Comparison of ENCODE assay signal across 8 cellular contexts in genomic region chr4:87270144-87270543, GRCh38. TPM values are rescaled to one million over a fixed set of nuclear protein-coding genes. Genes with fewer than 3 reads are reported as not detected.
DNase-seq lines count a peak whose midpoint lies in the region; ATAC-seq and TF ChIP-seq lines count a peak whose summit lies in the region.

No MANE protein-coding gene starts in this region.

- H3K4me3 ChIP-seq in GM23338 (no peak overlapping the region), endodermal cell (ENCODE audit: low read length) (no peak overlapping the region), neuronal stem cell (ENCODE audit: low read length in 2 of 2) (no peak overlapping the region)

- H4K91ac ChIP-seq in neuronal stem cell (ENCODE audit: low read depth, low read length, poor library complexity), result no peak overlapping the region

- no peak overlapping the region for H2BK15ac ChIP-seq in neuronal stem cell (ENCODE audit: low read length)

- no peaks in the 10 kb centered on the region for H4K20me1 ChIP-seq in GM23338 (replicated peaks; ENCODE audit: insufficient read depth)

- H2AK5ac ChIP-seq in neuronal stem cell (ENCODE audit: low read depth, low read length), result no peak overlapping the region

- no peak overlapping the region for H3K14ac ChIP-seq in neuronal stem cell (ENCODE audit: low read length)

- 40 to 47% methylated on average over 1 to 2 of the region's 3 CpGs for WGBS in endodermal cell (ENCODE audit: insufficient coverage in 1 of 2, insufficient read length in 1 of 2), 2 experiments
- WGBS in neuronal stem cell (ENCODE audit: extremely low coverage in 2 of 2, insufficient read length in 2 of 2, insufficient replicate concordance in 1 of 2), 2 donors, result no CpG with 5 or more reads among the region's 3 CpGs

- H3K9me3 Mint-ChIP-seq in GM23338 (no peaks in the 10 kb centered on the region), endodermal cell (no peaks in the 10 kb centered on the region)
- H3K9me3 Mint-ChIP-seq in natural killer cell treated with Interleukin-12 subunit alpha and Interleukin-12 subunit beta and Interleukin-15 and Interleukin-18, amount 100 ng/mL, for 72 hours, result no peaks in the 10 kb centered on the region

- H3F3A ChIP-seq in GM23338 (replicated peaks; ENCODE audit: low read depth), result no peaks in the 10 kb centered on the region

- H2BK5ac ChIP-seq in neuronal stem cell (ENCODE audit: low read length), result no peak overlapping the region

- H3K4me1 Mint-ChIP-seq in GM23338 (peaks cover 3% of the 10 kb centered on the region; the same call in 2 of the 3 replicates), endodermal cell (no peaks in the 10 kb centered on the region)
- H3K4me1 Mint-ChIP-seq in natural killer cell treated with Interleukin-12 subunit alpha and Interleukin-12 subunit beta and Interleukin-15 and Interleukin-18, amount 100 ng/mL, for 72 hours (ENCODE audit: low read depth in 2 of 2), result no peaks in the 10 kb centered on the region

- H3K4me3 Mint-ChIP-seq in GM23338 (no peak overlapping the region), endodermal cell (no peak overlapping the region)
- no peak overlapping the region for H3K4me3 Mint-ChIP-seq in natural killer cell treated with Interleukin-12 subunit alpha and Interleukin-12 subunit beta and Interleukin-15 and Interleukin-18, amount 100 ng/mL, for 72 hours

- H2AFZ ChIP-seq in GM23338, result no peak overlapping the region
- H2AFZ ChIP-seq in neuronal stem cell (ENCODE audit: low read length), result no peak overlapping the region

- no peak overlapping the region for H2BK120ac ChIP-seq in neuronal stem cell (ENCODE audit: low read depth, low read length)

- H3K9me2 ChIP-seq in GM23338 (ENCODE audit: insufficient read depth), result no peaks in the 10 kb centered on the region

- H3K4me2 ChIP-seq in GM23338, result no peak overlapping the region
- no peak overlapping the region for H3K4me2 ChIP-seq in neuronal stem cell (ENCODE audit: insufficient read depth, low read length, poor library complexity, severe bottlenecking)

- H3K27ac ChIP-seq in GM23338 (ENCODE audit: low read depth) (no peak overlapping the region), endodermal cell (ENCODE audit: low read depth, low read length) (no peak overlapping the region), neuronal stem cell (replicated peaks; ENCODE audit: low read length) (no peak overlapping the region)

- H3K9me3 ChIP-seq in endodermal cell (ENCODE audit: control insufficient read depth, low read length), result no peaks in the 10 kb centered on the region
- no peaks in the 10 kb centered on the region for H3K9me3 ChIP-seq in neuronal stem cell (replicated peaks in 1 of 2; ENCODE audit: control insufficient read depth in 2 of 2, insufficient read depth in 1 of 2, low read depth in 1 of 2, low read length in 2 of 2)

- H3K27me3 ChIP-seq in GM23338 (ENCODE audit: insufficient read depth) (no peaks in the 10 kb centered on the region), endodermal cell (ENCODE audit: control insufficient read depth, insufficient read depth, low read length, poor library complexity, severe bottlenecking) (no peaks in the 10 kb centered on the region), neuronal stem cell (ENCODE audit: control insufficient read depth in 3 of 3, insufficient read depth in 3 of 3, low read depth in 1 of 3, low read length in 3 of 3) (peaks cover 0 to 19% (median 0%) of the 10 kb centered on the region in 3 experiments)

- TF ChIP-seq CTCF in GM23338 (conservative IDR thresholded peaks at IDR 0.05; ENCODE audit: low read depth in 2 of 2), result peak; percentile 70 to 79
- peak; percentile 77 for TF ChIP-seq CTCF in endodermal cell (conservative IDR thresholded peaks at IDR 0.05)

- no peak overlapping the region for H2BK12ac ChIP-seq in neuronal stem cell (ENCODE audit: low read length)

- H3K18ac ChIP-seq in neuronal stem cell (ENCODE audit: low read length), result no peak overlapping the region

- H4K8ac ChIP-seq in neuronal stem cell (ENCODE audit: low read depth, low read length), result no peak overlapping the region

- H3K4ac ChIP-seq in neuronal stem cell (ENCODE audit: low read length), result no peak overlapping the region

- no peak overlapping the region for H3K23ac ChIP-seq in neuronal stem cell (ENCODE audit: low read depth, low read length, poor library complexity)

- DNase-seq in AG08396 (ENCODE audit: low spot score) (peak; percentile 30), GM23338 (ENCODE audit: low spot score) (peak; percentile 65), NCI-H748 treated with DMSO at 0.1 percent for 48 hours (lab: John Stamatoyannopoulos, UW) (peak; percentile 12), endodermal cell (peak; percentile 54), neuronal stem cell (ENCODE audit: low spot score) (peak; percentile 18)
- DNase-seq in natural killer cell treated with Interleukin-12 subunit alpha and Interleukin-12 subunit beta and Interleukin-15 and Interleukin-18, amount 100 ng/mL, for 72 hours (ENCODE audit: low spot score), result no peak

- ATAC-seq in GM23338, result peak; percentile 94
- ATAC-seq in GM19452 (IDR thresholded peaks at IDR 0.05; ENCODE audit: unreplicated experiment), result no peak
- ATAC-seq in natural killer cell treated with Interleukin-12 subunit alpha and Interleukin-12 subunit beta and Interleukin-15 and Interleukin-18, amount 100 ng/mL, for 72 hours, result no peak
- no peak for ATAC-seq in HG02885 (IDR thresholded peaks at IDR 0.05; ENCODE audit: poor library complexity, unreplicated experiment)

- no peaks in the 10 kb centered on the region for H3K36me3 Mint-ChIP-seq in GM23338 (ENCODE audit: low read depth)
- H3K36me3 Mint-ChIP-seq in endodermal cell (ENCODE audit: low read depth), result no peaks in the 10 kb centered on the region
- H3K36me3 Mint-ChIP-seq in natural killer cell treated with Interleukin-12 subunit alpha and Interleukin-12 subunit beta and Interleukin-15 and Interleukin-18, amount 100 ng/mL, for 72 hours, result no peaks in the 10 kb centered on the region

- no peaks in the 10 kb centered on the region for H3K79me1 ChIP-seq in neuronal stem cell (ENCODE audit: low read depth, low read length)

- no peak overlapping the region for H3K9ac ChIP-seq in endodermal cell (ENCODE audit: extremely low read depth, low read length, poor library complexity, severe bottlenecking)
- no peak overlapping the region for H3K9ac ChIP-seq in neuronal stem cell (ENCODE audit: low read depth, low read length, poor library complexity)

- H3K27ac Mint-ChIP-seq in GM23338 (no peak overlapping the region), endodermal cell (no peak overlapping the region)
- H3K27ac Mint-ChIP-seq in natural killer cell treated with Interleukin-12 subunit alpha and Interleukin-12 subunit beta and Interleukin-15 and Interleukin-18, amount 100 ng/mL, for 72 hours, result no peak overlapping the region

- no peaks in the 10 kb centered on the region; the same call in 1 of the 2 replicates for H3K4me1 ChIP-seq in GM23338 (ENCODE audit: insufficient read depth)
- no peaks in the 10 kb centered on the region for H3K4me1 ChIP-seq in endodermal cell (ENCODE audit: control insufficient read depth, insufficient read depth, low read length)
- H3K4me1 ChIP-seq in neuronal stem cell (ENCODE audit: control insufficient read depth in 2 of 2, insufficient read depth in 1 of 2, low read depth in 1 of 2, low read length in 2 of 2), result peaks cover 2 to 5% of the 10 kb centered on the region in 2 donors

- H3K36me3 ChIP-seq in GM23338 (ENCODE audit: insufficient read depth) (no peaks in the 10 kb centered on the region), endodermal cell (ENCODE audit: control insufficient read depth, insufficient read depth, low read length) (no peaks in the 10 kb centered on the region), neuronal stem cell (replicated peaks in 1 of 2; ENCODE audit: control insufficient read depth in 2 of 2, insufficient read depth in 2 of 2, low read length in 2 of 2) (no peaks in the 10 kb centered on the region)

- no peaks in the 10 kb centered on the region for H3K79me2 ChIP-seq in GM23338 (replicated peaks; ENCODE audit: insufficient read depth)

- H3K27me3 Mint-ChIP-seq in GM23338 (ENCODE audit: insufficient read depth, low read depth, poor library complexity), result no peaks in the 10 kb centered on the region
- peaks cover 3% of the 10 kb centered on the region for H3K27me3 Mint-ChIP-seq in endodermal cell (ENCODE audit: insufficient read depth)
- H3K27me3 Mint-ChIP-seq in natural killer cell treated with Interleukin-12 subunit alpha and Interleukin-12 subunit beta and Interleukin-15 and Interleukin-18, amount 100 ng/mL, for 72 hours, result peaks cover 16 to 37% of the 10 kb centered on the region in 2 donors

TF ChIP-seq in GM23338, 12 proteins besides CTCF, POLR2A, EP300 and RAD21 (continues in another document):
- no peak for TF ChIP-seq CREB1 (CRISPR knock-in tag; IDR thresholded peaks at IDR 0.05; ENCODE audit: low read depth)
- TF ChIP-seq, protein P1, sequence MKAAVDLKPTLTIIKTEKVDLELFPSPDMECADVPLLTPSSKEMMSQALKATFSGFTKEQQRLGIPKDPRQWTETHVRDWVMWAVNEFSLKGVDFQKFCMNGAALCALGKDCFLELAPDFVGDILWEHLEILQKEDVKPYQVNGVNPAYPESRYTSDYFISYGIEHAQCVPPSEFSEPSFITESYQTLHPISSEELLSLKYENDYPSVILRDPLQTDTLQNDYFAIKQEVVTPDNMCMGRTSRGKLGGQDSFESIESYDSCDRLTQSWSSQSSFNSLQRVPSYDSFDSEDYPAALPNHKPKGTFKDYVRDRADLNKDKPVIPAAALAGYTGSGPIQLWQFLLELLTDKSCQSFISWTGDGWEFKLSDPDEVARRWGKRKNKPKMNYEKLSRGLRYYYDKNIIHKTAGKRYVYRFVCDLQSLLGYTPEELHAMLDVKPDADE (IDR thresholded peaks at IDR 0.05), result no peak

RNA-seq across cellular contexts. Expression of gene KLHL8, which starts 49.7 kb away (rescaled TPM):
- total RNA-seq in GM23338 (2014; rRNA removed; shearing (Covaris generic)), result 4.6 and 7.2 TPM in 2 replicates
- polyA plus RNA-seq in GM23338 (2016; fragmentation: Nextera tagmentation; extraction: Ambion mirVana), result 2.9 and 3.3 TPM in 2 replicates
- total RNA-seq in endodermal cell, result 10 to 100 TPM in 1 of 2 donors, 1 to 10 TPM in 1; 4.3 to 11.2 TPM
- 12.6 TPM for polyA plus RNA-seq in endodermal cell (2013, experiment 1 of 2)
- polyA plus RNA-seq in endodermal cell (2013, experiment 2 of 2), result 12.0 TPM
- 9.6 TPM for polyA plus RNA-seq in neuronal stem cell (2013, experiment 1 of 2)
- 9.8 TPM for polyA plus RNA-seq in neuronal stem cell (2013, experiment 2 of 2)
- 10 to 100 TPM; 15.7 to 18.8 TPM for total RNA-seq in natural killer cell treated with Interleukin-12 subunit alpha and Interleukin-12 subunit beta and Interleukin-15 and Interleukin-18, amount 100 ng/mL, for 72 hours

RNA-seq across cellular contexts. Expression of gene HSD17B13, which starts 52.5 kb away (rescaled TPM):
- not detected in 2 replicates for total RNA-seq in GM23338 (2014; rRNA removed; shearing (Covaris generic))
- 0.15 TPM in 1 of 2 replicates, not detected in the other for polyA plus RNA-seq in GM23338 (2016; fragmentation: Nextera tagmentation; extraction: Ambion mirVana)
- total RNA-seq in endodermal cell, result under 1 TPM in 1 of 2 donors, not detected in 1; 0.58 TPM
- 0.46 TPM for polyA plus RNA-seq in endodermal cell (2013, experiment 1 of 2)
- polyA plus RNA-seq in endodermal cell (2013, experiment 2 of 2), result 0.41 TPM
- 0.68 TPM for polyA plus RNA-seq in neuronal stem cell (2013, experiment 1 of 2)
- 0.73 TPM for polyA plus RNA-seq in neuronal stem cell (2013, experiment 2 of 2)
- total RNA-seq in natural killer cell treated with Interleukin-12 subunit alpha and Interleukin-12 subunit beta and Interleukin-15 and Interleukin-18, amount 100 ng/mL, for 72 hours, result under 1 TPM in 1 of 2 donors, not detected in 1; 0.12 TPM
